35 cellular contexts compared by ENCODE assay signal in the genomic region with DNA sequence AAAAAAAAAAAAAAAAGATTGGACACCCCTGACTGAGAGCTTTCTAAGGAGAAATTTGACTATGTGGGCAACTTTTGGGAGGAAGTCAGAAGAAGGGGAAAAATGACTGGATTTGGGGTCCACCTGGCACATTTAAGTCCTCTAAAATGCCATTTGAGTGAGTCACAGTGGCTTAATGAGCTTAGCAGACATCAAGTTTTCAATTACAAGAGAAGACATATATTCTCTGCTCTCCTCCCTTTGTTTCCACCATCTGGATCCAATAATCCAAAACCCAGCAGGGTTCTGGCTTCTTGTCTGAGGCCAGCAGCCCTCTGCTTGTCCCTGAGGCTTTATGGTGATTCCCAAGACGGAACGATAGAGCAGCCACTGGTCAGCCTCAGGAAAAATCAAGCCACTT. TPM values are rescaled to one million over a fixed set of nuclear protein-coding genes. Genes with fewer than 3 reads are reported as not detected.
DNase-seq lines count a peak whose midpoint lies in the region; FAIRE-seq and TF ChIP-seq lines count a peak whose summit lies in the region.
"Had no signal": no experiment of that assay in that cellular context is flagged by ENCODE, and none has a peak within 500 bp of the region (broad histone marks: within the 10 kb centered on the region; RNA-seq: fewer than 3 reads in every experiment).

No MANE protein-coding gene starts in this region.

- no peaks in the 10 kb centered on the region for H3K79me2 ChIP-seq in neural progenitor cell (ENCODE audit: low read depth)

- H3K9ac ChIP-seq in neural progenitor cell, result no peak overlapping the region

- peak overlapping the region; percentile 15 for H3K27ac Mint-ChIP-seq in neural progenitor cell
- H3K27ac Mint-ChIP-seq in endothelial cell (ENCODE audit: unreplicated experiment), result no peak overlapping the region
- H3K27ac Mint-ChIP-seq: activated CD4-positive, alpha-beta memory T cell treated with anti-CD3 and anti-CD28 coated beads, Interleukin-2, amount 10 ng/mL, durations not matched to agents 7 days and 5 days; activated naive CD8-positive, alpha-beta T cell; B cell; CD8-positive, alpha-beta T cell; T-helper 17 cell had no signal

- H3K4me3 Mint-ChIP-seq in neural progenitor cell (no peak overlapping the region), endothelial cell (ENCODE audit: unreplicated experiment) (no peak overlapping the region)
- H3K4me3 Mint-ChIP-seq: activated CD4-positive, alpha-beta memory T cell treated with anti-CD3 and anti-CD28 coated beads, Interleukin-2, amount 10 ng/mL, durations not matched to agents 7 days and 5 days; activated naive CD8-positive, alpha-beta T cell; B cell; CD8-positive, alpha-beta T cell; T-helper 17 cell had no signal

- H3K27me3 ChIP-seq in WERI-Rb-1 (ENCODE audit: insufficient read depth, low read depth, severe bottlenecking) (no peaks in the 10 kb centered on the region), neural progenitor cell (no peaks in the 10 kb centered on the region)
- H3K27me3 ChIP-seq: ascending aorta, stomach, thyroid gland had no signal

- DNase-seq in DMS 273 (lab: John Stamatoyannopoulos, UW; ENCODE audit: unreplicated experiment), result peak; percentile 24
- no peak for DNase-seq in DMS 273 treated with DMSO at 0.1 percent for 48 hours (lab: John Stamatoyannopoulos, UW)
- DNase-seq in M059J (ENCODE audit: low read depth), result peak; percentile 16
- peak; percentile 37 for DNase-seq in WERI-Rb-1
- DNase-seq in neural progenitor cell (ENCODE audit: low spot score), result peak; percentile 6
- DNase-seq in effector CD4-positive, alpha-beta T cell, result no peak
- no peak for DNase-seq in endothelial cell (ENCODE audit: low spot score)
- no peak for DNase-seq in HTR-8/SVneo (ENCODE audit: insufficient read length, low spot score)
- DNase-seq: activated CD4-positive, alpha-beta memory T cell treated with anti-CD3 and anti-CD28 coated beads, Interleukin-2, amount 10 ng/mL, durations not matched to agents 7 days and 5 days; activated CD4-positive, alpha-beta T cell treated with anti-CD3 and anti-CD28 coated beads for 1 hour; caudate nucleus; CD8-positive, alpha-beta T cell; DMS153; glutamatergic neuron; Karpas-422; left ventricle myocardium inferior; NCI-H187; NCI-H748 treated with DMSO at 0.1 percent for 48 hours; occipital lobe; small intestine; stimulated activated CD4-positive, alpha-beta T cell treated with anti-CD3 and anti-CD28 coated beads, Interleukin-1b, Interleukin-23, amount 100 ng/mL, for 48 hours; stomach; T-helper 17 cell had no signal

- H3K4me1 Mint-ChIP-seq in neural progenitor cell (peaks cover 3% of the 10 kb centered on the region), endothelial cell (ENCODE audit: unreplicated experiment) (peaks cover 9% of the 10 kb centered on the region)
- H3K4me1 Mint-ChIP-seq: B cell, T-helper 17 cell had no signal

- H3K27me3 Mint-ChIP-seq in neural progenitor cell (ENCODE audit: insufficient read depth, low read depth), result no peaks in the 10 kb centered on the region
- peaks cover 3% of the 10 kb centered on the region for H3K27me3 Mint-ChIP-seq in endothelial cell (ENCODE audit: unreplicated experiment)
- H3K27me3 Mint-ChIP-seq: activated naive CD8-positive, alpha-beta T cell had no signal

- no peak overlapping the region for H2AFZ ChIP-seq in neural progenitor cell (replicated peaks)

- no peaks in the 10 kb centered on the region for H3K9me3 Mint-ChIP-seq in neural progenitor cell
- no peaks in the 10 kb centered on the region for H3K9me3 Mint-ChIP-seq in endothelial cell (ENCODE audit: unreplicated experiment)
- H3K9me3 Mint-ChIP-seq: activated CD4-positive, alpha-beta memory T cell treated with anti-CD3 and anti-CD28 coated beads, Interleukin-2, amount 10 ng/mL, durations not matched to agents 7 days and 5 days; CD8-positive, alpha-beta T cell had no signal

- H3K4me3 ChIP-seq in WERI-Rb-1 (ENCODE audit: low read depth, low read length), result no peak overlapping the region
- no peak overlapping the region for H3K4me3 ChIP-seq in neural progenitor cell
- H3K4me3 ChIP-seq: ascending aorta, left ventricle myocardium inferior, SK-N-MC, stomach, thyroid gland had no signal

- H3K36me3 ChIP-seq in WERI-Rb-1 (no peaks in the 10 kb centered on the region), neural progenitor cell (no peaks in the 10 kb centered on the region)
- H3K36me3 ChIP-seq: ascending aorta, left ventricle myocardium inferior, stomach, thyroid gland had no signal

- no peaks in the 10 kb centered on the region for H3K9me3 ChIP-seq in WERI-Rb-1 (ENCODE audit: severe bottlenecking)
- no peaks in the 10 kb centered on the region for H3K9me3 ChIP-seq in neural progenitor cell (ENCODE audit: low read depth)
- H3K9me3 ChIP-seq: ascending aorta, left ventricle myocardium inferior, stomach, thyroid gland had no signal

- no peak for TF ChIP-seq CTCF in WERI-Rb-1 (IDR thresholded peaks at IDR 0.05; ENCODE audit: low read depth, low read length)
- no peak for TF ChIP-seq CTCF in neural progenitor cell (IDR thresholded peaks at IDR 0.05)
- no peak for TF ChIP-seq CTCF in endothelial cell (IDR thresholded peaks at IDR 0.05; ENCODE audit: unreplicated experiment)

- no peak overlapping the region for H3K4me2 ChIP-seq in neural progenitor cell

- H3K36me3 Mint-ChIP-seq in neural progenitor cell (no peaks in the 10 kb centered on the region), endothelial cell (ENCODE audit: low read depth, unreplicated experiment) (no peaks in the 10 kb centered on the region)
- H3K36me3 Mint-ChIP-seq: activated naive CD8-positive, alpha-beta T cell; CD8-positive, alpha-beta T cell had no signal

- H3F3A ChIP-seq in neural progenitor cell (ENCODE audit: low read depth), result no peaks in the 10 kb centered on the region

- peak overlapping the region; percentile 40 for H3K27ac ChIP-seq in WERI-Rb-1
- no peak overlapping the region for H3K27ac ChIP-seq in neural progenitor cell
- H3K27ac ChIP-seq: 22Rv1, ascending aorta, left ventricle myocardium inferior, SK-N-MC, stomach had no signal

- FAIRE-seq in HTR-8/SVneo (lab: Jason Lieb, UNC), result no peak
- FAIRE-seq: endometrium, GM12891, islet of Langerhans, small intestine had no signal

- H4K20me1 ChIP-seq in neural progenitor cell (ENCODE audit: low read depth), result no peaks in the 10 kb centered on the region

- no peaks in the 10 kb centered on the region for H3K4me1 ChIP-seq in neural progenitor cell
- H3K4me1 ChIP-seq: ascending aorta, left ventricle myocardium inferior, stomach, thyroid gland had no signal

RNA-seq across cellular contexts. Expression of gene PI3, which starts 6.9 kb away (rescaled TPM):
- not detected in 2 replicates for total RNA-seq in M059J (2014; rRNA removed; shearing (Covaris generic))
- total RNA-seq in neural progenitor cell (ENCODE audit: low replicate concordance), result not detected in 2 replicates
- not detected for total RNA-seq in endothelial cell (ENCODE audit: unreplicated experiment)
- total RNA-seq: activated CD4-positive, alpha-beta memory T cell treated with anti-CD3 and anti-CD28 coated beads, Interleukin-2, amount 10 ng/mL, durations not matched to agents 7 days and 5 days; ascending aorta; B cell; CD8-positive, alpha-beta T cell; fibroblast of lung; left ventricle myocardium inferior; mesenteric fat pad; occipital lobe; OCI-LY7; T-helper 17 cell; thyroid gland had no signal

RNA-seq across cellular contexts. Expression of gene SEMG1, which starts 25.2 kb away (rescaled TPM):
- not detected in 2 replicates for total RNA-seq in M059J (2014; rRNA removed; shearing (Covaris generic))
- total RNA-seq in neural progenitor cell (ENCODE audit: low replicate concordance) (not detected in 2 replicates), endothelial cell (ENCODE audit: unreplicated experiment) (not detected)
- total RNA-seq: activated CD4-positive, alpha-beta memory T cell treated with anti-CD3 and anti-CD28 coated beads, Interleukin-2, amount 10 ng/mL, durations not matched to agents 7 days and 5 days; ascending aorta; B cell; CD8-positive, alpha-beta T cell; fibroblast of lung; left ventricle myocardium inferior; mesenteric fat pad; occipital lobe; OCI-LY7; stomach; T-helper 17 cell; thyroid gland had no signal

RNA-seq across cellular contexts. Expression of gene SEMG2, which starts 39.5 kb away (rescaled TPM):
- total RNA-seq in M059J (2014; rRNA removed; shearing (Covaris generic)), result not detected in 2 replicates
- total RNA-seq in neural progenitor cell (ENCODE audit: low replicate concordance), result not detected in 2 replicates
- total RNA-seq in endothelial cell (ENCODE audit: unreplicated experiment), result not detected
- total RNA-seq: activated CD4-positive, alpha-beta memory T cell treated with anti-CD3 and anti-CD28 coated beads, Interleukin-2, amount 10 ng/mL, durations not matched to agents 7 days and 5 days; ascending aorta; B cell; CD8-positive, alpha-beta T cell; fibroblast of lung; left ventricle myocardium inferior; mesenteric fat pad; occipital lobe; OCI-LY7; stomach; T-helper 17 cell; thyroid gland had no signal

RNA-seq across cellular contexts. Expression of gene WFDC12, which starts 57.4 kb away (rescaled TPM):
- not detected in 2 replicates for total RNA-seq in M059J (2014; rRNA removed; shearing (Covaris generic))
- total RNA-seq in neural progenitor cell (ENCODE audit: low replicate concordance) (not detected in 2 replicates), endothelial cell (ENCODE audit: unreplicated experiment) (not detected)
- total RNA-seq: activated CD4-positive, alpha-beta memory T cell treated with anti-CD3 and anti-CD28 coated beads, Interleukin-2, amount 10 ng/mL, durations not matched to agents 7 days and 5 days; ascending aorta; B cell; CD8-positive, alpha-beta T cell; fibroblast of lung; left ventricle myocardium inferior; mesenteric fat pad; occipital lobe; OCI-LY7; stomach; T-helper 17 cell; thyroid gland had no signal

Comparison
In these comparisons a context has a peak if more than half of its experiments do, and no peak if none do; other contexts are left out.
1. DNase-seq: peak in DMS 273 (single experiment), M059J (single experiment), WERI-Rb-1 (single experiment) and neural progenitor cell (single experiment); none in DMS 273 treated with DMSO at 0.1 percent for 48 hours (single experiment), effector CD4-positive, alpha-beta T cell (single experiment), endothelial cell (single experiment) and HTR-8/SVneo (single experiment).